8 cellular contexts compared by ENCODE assay signal in genomic region chr11:120995184-120995583, GRCh38.
"Had no signal": no experiment of that assay in that cellular context is flagged by ENCODE, and none has a peak within 500 bp of the region (broad histone marks: within the 10 kb centered on the region; RNA-seq: fewer than 3 reads in every experiment).

No MANE protein-coding gene starts in this region.

- ATAC-seq: GM12878 had no signal

- FAIRE-seq: G401.6, GM12878, GM12891, GM12892, GM18507, GM19239 had no signal

- H3K4me3 ChIP-seq: GM12878 had no signal

- DNase-seq: GDM1, GF-D8 had no signal
